Comparison of ENCODE assay signal across 1 cellular context in the genomic region with DNA sequence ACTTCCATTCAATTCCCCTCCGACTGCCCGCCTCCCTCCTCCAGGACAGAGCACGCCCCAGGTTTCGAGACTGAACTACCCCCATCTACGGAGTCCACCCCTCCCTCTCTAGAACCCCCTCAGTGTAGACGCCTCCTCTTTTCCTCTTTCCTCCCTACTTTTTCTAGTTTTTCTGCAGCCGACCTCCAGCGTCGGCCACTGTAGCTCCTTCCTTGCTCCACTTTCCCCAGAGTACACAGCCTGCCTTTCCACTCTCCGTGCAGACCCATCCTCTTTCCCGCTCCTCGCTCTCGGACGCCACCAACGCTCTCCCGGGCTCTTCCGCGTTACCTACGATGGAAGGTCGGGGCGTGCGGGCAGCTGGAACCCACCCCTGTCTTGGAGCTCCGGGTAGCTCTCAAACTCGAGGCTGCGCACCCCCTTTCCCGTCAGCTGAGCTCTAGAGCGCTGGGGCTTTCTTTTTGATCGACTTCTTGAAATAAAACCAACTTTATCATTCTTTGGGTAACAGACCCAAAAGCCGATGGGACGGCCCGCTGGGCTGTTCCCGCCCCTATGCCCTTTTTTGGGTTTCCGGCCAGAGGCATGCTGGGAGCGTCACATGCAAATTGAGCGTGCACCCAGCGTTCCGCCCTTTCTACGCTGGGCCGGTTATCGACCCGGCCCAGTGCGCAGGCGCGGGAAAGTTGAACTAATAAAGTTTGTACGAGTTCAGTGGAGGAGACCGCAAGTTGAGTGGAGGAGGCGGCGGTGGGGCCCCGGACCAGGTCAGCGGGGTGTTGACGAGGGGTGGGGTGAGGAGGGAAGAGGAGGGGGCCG.
A peak's percentile ranks its signal among the peaks of the same experiment; 100 is the strongest.
TF ChIP-seq lines count a peak whose summit lies in the region.

A gene with protein sequence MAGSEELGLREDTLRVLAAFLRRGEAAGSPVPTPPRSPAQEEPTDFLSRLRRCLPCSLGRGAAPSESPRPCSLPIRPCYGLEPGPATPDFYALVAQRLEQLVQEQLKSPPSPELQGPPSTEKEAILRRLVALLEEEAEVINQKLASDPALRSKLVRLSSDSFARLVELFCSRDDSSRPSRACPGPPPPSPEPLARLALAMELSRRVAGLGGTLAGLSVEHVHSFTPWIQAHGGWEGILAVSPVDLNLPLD (plus strand): TSS at position 633 of the 819 bp plus-strand sequence. CDS start 760 bp downstream, outside the sequence.
A gene with protein sequence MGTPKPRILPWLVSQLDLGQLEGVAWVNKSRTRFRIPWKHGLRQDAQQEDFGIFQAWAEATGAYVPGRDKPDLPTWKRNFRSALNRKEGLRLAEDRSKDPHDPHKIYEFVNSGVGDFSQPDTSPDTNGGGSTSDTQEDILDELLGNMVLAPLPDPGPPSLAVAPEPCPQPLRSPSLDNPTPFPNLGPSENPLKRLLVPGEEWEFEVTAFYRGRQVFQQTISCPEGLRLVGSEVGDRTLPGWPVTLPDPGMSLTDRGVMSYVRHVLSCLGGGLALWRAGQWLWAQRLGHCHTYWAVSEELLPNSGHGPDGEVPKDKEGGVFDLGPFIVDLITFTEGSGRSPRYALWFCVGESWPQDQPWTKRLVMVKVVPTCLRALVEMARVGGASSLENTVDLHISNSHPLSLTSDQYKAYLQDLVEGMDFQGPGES (minus strand): TSS at position 557 of the 819 bp plus-strand sequence. CDS start 1,019 bp downstream, outside the sequence.

TF ChIP-seq in K562, 482 proteins besides CTCF, POLR2A, EP300 and RAD21 (continued from another document and continues in another):
- no peak for TF ChIP-seq ZNF140 (CRISPR knock-in tag; IDR thresholded peaks at IDR 0.05)
- no peak for TF ChIP-seq HDGF (IDR thresholded peaks at IDR 0.05)
- TF ChIP-seq ZNF561 (CRISPR knock-in tag; conservative IDR thresholded peaks at IDR 0.05), result no peak
- TF ChIP-seq FOSL1 (tag; conservative IDR thresholded peaks at IDR 0.05), result no peak
- TF ChIP-seq PURB (CRISPR knock-in tag; IDR thresholded peaks at IDR 0.05; ENCODE audit: low read depth), result no peak
- TF ChIP-seq ETV1 (tag; conservative IDR thresholded peaks at IDR 0.05; ENCODE audit: low read depth), result no peak
- TF ChIP-seq, protein P1, sequence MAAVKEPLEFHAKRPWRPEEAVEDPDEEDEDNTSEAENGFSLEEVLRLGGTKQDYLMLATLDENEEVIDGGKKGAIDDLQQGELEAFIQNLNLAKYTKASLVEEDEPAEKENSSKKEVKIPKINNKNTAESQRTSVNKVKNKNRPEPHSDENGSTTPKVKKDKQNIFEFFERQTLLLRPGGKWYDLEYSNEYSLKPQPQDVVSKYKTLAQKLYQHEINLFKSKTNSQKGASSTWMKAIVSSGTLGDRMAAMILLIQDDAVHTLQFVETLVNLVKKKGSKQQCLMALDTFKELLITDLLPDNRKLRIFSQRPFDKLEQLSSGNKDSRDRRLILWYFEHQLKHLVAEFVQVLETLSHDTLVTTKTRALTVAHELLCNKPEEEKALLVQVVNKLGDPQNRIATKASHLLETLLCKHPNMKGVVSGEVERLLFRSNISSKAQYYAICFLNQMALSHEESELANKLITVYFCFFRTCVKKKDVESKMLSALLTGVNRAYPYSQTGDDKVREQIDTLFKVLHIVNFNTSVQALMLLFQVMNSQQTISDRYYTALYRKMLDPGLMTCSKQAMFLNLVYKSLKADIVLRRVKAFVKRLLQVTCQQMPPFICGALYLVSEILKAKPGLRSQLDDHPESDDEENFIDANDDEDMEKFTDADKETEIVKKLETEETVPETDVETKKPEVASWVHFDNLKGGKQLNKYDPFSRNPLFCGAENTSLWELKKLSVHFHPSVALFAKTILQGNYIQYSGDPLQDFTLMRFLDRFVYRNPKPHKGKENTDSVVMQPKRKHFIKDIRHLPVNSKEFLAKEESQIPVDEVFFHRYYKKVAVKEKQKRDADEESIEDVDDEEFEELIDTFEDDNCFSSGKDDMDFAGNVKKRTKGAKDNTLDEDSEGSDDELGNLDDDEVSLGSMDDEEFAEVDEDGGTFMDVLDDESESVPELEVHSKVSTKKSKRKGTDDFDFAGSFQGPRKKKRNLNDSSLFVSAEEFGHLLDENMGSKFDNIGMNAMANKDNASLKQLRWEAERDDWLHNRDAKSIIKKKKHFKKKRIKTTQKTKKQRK (IDR thresholded peaks at IDR 0.05; ENCODE audit: borderline replicate concordance, low read depth, low read length), result no peak
- no peak for TF ChIP-seq ZNF175 (CRISPR knock-in tag; IDR thresholded peaks at IDR 0.05; ENCODE audit: low read depth)
- TF ChIP-seq MTA3 (IDR thresholded peaks at IDR 0.05; ENCODE audit: borderline replicate concordance), result no peak
- no peak for TF ChIP-seq FIP1L1 (IDR thresholded peaks at IDR 0.05; ENCODE audit: low read depth, low read length, poor library complexity, severe bottlenecking)
- TF ChIP-seq ZNF431 (CRISPR knock-in tag; IDR thresholded peaks at IDR 0.05), result no peak
- TF ChIP-seq EHMT2 (IDR thresholded peaks at IDR 0.05), result no peak
- peak; percentile 52; the same call in 1 of the 2 replicates for TF ChIP-seq HLTF (IDR thresholded peaks at IDR 0.05)
- no peak for TF ChIP-seq SMAD1 (IDR thresholded peaks at IDR 0.05; ENCODE audit: low read depth, low read length, partially characterized antibody)
- TF ChIP-seq ZZZ3 (IDR thresholded peaks at IDR 0.05), result peak; percentile 29; the same call in 1 of the 2 replicates
- TF ChIP-seq LARP7 (IDR thresholded peaks at IDR 0.05), result peak; percentile 37; the same call in 1 of the 2 replicates
- TF ChIP-seq HDAC6 (IDR thresholded peaks at IDR 0.05; ENCODE audit: low read depth, low read length), result no peak
- no peak for TF ChIP-seq TEAD4 (IDR thresholded peaks at IDR 0.05; ENCODE audit: low read length)
- TF ChIP-seq TEAD4 (CRISPR knock-in tag; IDR thresholded peaks at IDR 0.05; ENCODE audit: borderline replicate concordance), result no peak
- TF ChIP-seq NCOR1 (IDR thresholded peaks at IDR 0.05), result no peak; the same call in 1 of the 2 replicates
- TF ChIP-seq RBM25 (IDR thresholded peaks at IDR 0.05; ENCODE audit: low read depth, low read length, severe bottlenecking), result no peak
- TF ChIP-seq, protein P2, sequence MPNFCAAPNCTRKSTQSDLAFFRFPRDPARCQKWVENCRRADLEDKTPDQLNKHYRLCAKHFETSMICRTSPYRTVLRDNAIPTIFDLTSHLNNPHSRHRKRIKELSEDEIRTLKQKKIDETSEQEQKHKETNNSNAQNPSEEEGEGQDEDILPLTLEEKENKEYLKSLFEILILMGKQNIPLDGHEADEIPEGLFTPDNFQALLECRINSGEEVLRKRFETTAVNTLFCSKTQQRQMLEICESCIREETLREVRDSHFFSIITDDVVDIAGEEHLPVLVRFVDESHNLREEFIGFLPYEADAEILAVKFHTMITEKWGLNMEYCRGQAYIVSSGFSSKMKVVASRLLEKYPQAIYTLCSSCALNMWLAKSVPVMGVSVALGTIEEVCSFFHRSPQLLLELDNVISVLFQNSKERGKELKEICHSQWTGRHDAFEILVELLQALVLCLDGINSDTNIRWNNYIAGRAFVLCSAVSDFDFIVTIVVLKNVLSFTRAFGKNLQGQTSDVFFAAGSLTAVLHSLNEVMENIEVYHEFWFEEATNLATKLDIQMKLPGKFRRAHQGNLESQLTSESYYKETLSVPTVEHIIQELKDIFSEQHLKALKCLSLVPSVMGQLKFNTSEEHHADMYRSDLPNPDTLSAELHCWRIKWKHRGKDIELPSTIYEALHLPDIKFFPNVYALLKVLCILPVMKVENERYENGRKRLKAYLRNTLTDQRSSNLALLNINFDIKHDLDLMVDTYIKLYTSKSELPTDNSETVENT (CRISPR knock-in tag; IDR thresholded peaks at IDR 0.05), result no peak
- no peak for TF ChIP-seq BDP1 (IDR thresholded peaks at IDR 0.05; ENCODE audit: insufficient read depth, insufficient read length)
- TF ChIP-seq TGIF2 (CRISPR knock-in tag; IDR thresholded peaks at IDR 0.05), result no peak
- no peak for TF ChIP-seq ARID2 (IDR thresholded peaks at IDR 0.05)
- no peak for TF ChIP-seq ZNF121 (CRISPR knock-in tag; conservative IDR thresholded peaks at IDR 0.05)
- TF ChIP-seq TAF7 (tag; IDR thresholded peaks at IDR 0.05), result no peak
- no peak for TF ChIP-seq SMARCC2 (IDR thresholded peaks at IDR 0.05; ENCODE audit: low read depth)
- no peak for TF ChIP-seq POLR3A (IDR thresholded peaks at IDR 0.05; ENCODE audit: borderline replicate concordance, extremely low read depth, insufficient read depth, insufficient read length)
- TF ChIP-seq, protein P3, sequence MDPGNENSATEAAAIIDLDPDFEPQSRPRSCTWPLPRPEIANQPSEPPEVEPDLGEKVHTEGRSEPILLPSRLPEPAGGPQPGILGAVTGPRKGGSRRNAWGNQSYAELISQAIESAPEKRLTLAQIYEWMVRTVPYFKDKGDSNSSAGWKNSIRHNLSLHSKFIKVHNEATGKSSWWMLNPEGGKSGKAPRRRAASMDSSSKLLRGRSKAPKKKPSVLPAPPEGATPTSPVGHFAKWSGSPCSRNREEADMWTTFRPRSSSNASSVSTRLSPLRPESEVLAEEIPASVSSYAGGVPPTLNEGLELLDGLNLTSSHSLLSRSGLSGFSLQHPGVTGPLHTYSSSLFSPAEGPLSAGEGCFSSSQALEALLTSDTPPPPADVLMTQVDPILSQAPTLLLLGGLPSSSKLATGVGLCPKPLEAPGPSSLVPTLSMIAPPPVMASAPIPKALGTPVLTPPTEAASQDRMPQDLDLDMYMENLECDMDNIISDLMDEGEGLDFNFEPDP (CRISPR knock-in tag; IDR thresholded peaks at IDR 0.05), result no peak
- TF ChIP-seq KLF16 (IDR thresholded peaks at IDR 0.05), result no peak
- TF ChIP-seq CHD1 (IDR thresholded peaks at IDR 0.05; ENCODE audit: low read length), result no peak
- peak; percentile 81 for TF ChIP-seq SP1 (CRISPR knock-in tag; IDR thresholded peaks at IDR 0.05)
- TF ChIP-seq RAD51 (IDR thresholded peaks at IDR 0.05; ENCODE audit: borderline replicate concordance, low read depth), result no peak
- no peak for TF ChIP-seq HEY1 (CRISPR knock-in tag; IDR thresholded peaks at IDR 0.05; ENCODE audit: borderline replicate concordance)
- TF ChIP-seq, protein P4, sequence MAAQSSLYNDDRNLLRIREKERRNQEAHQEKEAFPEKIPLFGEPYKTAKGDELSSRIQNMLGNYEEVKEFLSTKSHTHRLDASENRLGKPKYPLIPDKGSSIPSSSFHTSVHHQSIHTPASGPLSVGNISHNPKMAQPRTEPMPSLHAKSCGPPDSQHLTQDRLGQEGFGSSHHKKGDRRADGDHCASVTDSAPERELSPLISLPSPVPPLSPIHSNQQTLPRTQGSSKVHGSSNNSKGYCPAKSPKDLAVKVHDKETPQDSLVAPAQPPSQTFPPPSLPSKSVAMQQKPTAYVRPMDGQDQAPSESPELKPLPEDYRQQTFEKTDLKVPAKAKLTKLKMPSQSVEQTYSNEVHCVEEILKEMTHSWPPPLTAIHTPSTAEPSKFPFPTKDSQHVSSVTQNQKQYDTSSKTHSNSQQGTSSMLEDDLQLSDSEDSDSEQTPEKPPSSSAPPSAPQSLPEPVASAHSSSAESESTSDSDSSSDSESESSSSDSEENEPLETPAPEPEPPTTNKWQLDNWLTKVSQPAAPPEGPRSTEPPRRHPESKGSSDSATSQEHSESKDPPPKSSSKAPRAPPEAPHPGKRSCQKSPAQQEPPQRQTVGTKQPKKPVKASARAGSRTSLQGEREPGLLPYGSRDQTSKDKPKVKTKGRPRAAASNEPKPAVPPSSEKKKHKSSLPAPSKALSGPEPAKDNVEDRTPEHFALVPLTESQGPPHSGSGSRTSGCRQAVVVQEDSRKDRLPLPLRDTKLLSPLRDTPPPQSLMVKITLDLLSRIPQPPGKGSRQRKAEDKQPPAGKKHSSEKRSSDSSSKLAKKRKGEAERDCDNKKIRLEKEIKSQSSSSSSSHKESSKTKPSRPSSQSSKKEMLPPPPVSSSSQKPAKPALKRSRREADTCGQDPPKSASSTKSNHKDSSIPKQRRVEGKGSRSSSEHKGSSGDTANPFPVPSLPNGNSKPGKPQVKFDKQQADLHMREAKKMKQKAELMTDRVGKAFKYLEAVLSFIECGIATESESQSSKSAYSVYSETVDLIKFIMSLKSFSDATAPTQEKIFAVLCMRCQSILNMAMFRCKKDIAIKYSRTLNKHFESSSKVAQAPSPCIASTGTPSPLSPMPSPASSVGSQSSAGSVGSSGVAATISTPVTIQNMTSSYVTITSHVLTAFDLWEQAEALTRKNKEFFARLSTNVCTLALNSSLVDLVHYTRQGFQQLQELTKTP (IDR thresholded peaks at IDR 0.05; ENCODE audit: low read depth in 1 of 2, partially characterized antibody in 2 of 2), result peak in 1 of 2 experiments; percentile 50
- TF ChIP-seq, protein P5, sequence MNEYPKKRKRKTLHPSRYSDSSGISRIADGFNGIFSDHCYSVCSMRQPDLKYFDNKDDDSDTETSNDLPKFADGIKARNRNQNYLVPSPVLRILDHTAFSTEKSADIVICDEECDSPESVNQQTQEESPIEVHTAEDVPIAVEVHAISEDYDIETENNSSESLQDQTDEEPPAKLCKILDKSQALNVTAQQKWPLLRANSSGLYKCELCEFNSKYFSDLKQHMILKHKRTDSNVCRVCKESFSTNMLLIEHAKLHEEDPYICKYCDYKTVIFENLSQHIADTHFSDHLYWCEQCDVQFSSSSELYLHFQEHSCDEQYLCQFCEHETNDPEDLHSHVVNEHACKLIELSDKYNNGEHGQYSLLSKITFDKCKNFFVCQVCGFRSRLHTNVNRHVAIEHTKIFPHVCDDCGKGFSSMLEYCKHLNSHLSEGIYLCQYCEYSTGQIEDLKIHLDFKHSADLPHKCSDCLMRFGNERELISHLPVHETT (CRISPR knock-in tag; conservative IDR thresholded peaks at IDR 0.05 in 1 of 2, IDR thresholded peaks at IDR 0.05 in 1 of 2), result no peak; a peak in 1 of 4 replicates
- TF ChIP-seq, protein P6, sequence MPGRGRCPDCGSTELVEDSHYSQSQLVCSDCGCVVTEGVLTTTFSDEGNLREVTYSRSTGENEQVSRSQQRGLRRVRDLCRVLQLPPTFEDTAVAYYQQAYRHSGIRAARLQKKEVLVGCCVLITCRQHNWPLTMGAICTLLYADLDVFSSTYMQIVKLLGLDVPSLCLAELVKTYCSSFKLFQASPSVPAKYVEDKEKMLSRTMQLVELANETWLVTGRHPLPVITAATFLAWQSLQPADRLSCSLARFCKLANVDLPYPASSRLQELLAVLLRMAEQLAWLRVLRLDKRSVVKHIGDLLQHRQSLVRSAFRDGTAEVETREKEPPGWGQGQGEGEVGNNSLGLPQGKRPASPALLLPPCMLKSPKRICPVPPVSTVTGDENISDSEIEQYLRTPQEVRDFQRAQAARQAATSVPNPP (IDR thresholded peaks at IDR 0.05; ENCODE audit: borderline replicate concordance, insufficient read depth, insufficient read length), result no peak
